11 cellular contexts compared by ENCODE assay signal in genomic region chr17:58530655-58531054, GRCh38. TPM values are rescaled to one million over a fixed set of nuclear protein-coding genes. Genes with fewer than 3 reads are reported as not detected.
DNase-seq lines count a peak whose midpoint lies in the region; ATAC-seq and TF ChIP-seq lines count a peak whose summit lies in the region.
"Had no signal": no experiment of that assay in that cellular context is flagged by ENCODE, and none has a peak within 500 bp of the region (broad histone marks: within the 10 kb centered on the region; RNA-seq: fewer than 3 reads in every experiment).

No MANE protein-coding gene starts in this region.

- no peaks in the 10 kb centered on the region for H3K9me3 Mint-ChIP-seq in CD4-positive, alpha-beta T cell
- H3K9me3 Mint-ChIP-seq in GM23338, result no peaks in the 10 kb centered on the region; the same call in 2 of the 3 replicates
- H3K9me3 Mint-ChIP-seq in nephron progenitor cell, result no peaks in the 10 kb centered on the region

- intact Hi-C loops in CD4-positive, alpha-beta T cell (cut with DNase I, micrococcal nuclease), result loop anchor here in 1 of 2 experiments (5.0 kb wide), 1 partner anchor 162 kb away; the partner anchor contains the start of genes RAD51C and TEX14

- peak overlapping the region; percentile 94 for H3K4me3 ChIP-seq in GM23338

- no peak overlapping the region for H3K27ac ChIP-seq in CD4-positive, alpha-beta T cell (ENCODE audit: low read depth, low read length)
- H3K27ac ChIP-seq in GM23338 (ENCODE audit: low read depth), result no peak overlapping the region

- POLR2A ChIA-PET in CD4-positive, alpha-beta T cell (lab: Charles Lee), result no interaction called here

- H4K20me1 ChIP-seq in GM23338 (replicated peaks; ENCODE audit: insufficient read depth), result no peaks in the 10 kb centered on the region

- no peaks in the 10 kb centered on the region for H3K79me2 ChIP-seq in GM23338 (replicated peaks; ENCODE audit: insufficient read depth)

- peaks cover 12% of the 10 kb centered on the region for H3K4me1 ChIP-seq in GM23338 (ENCODE audit: insufficient read depth)

- H3K27me3 ChIP-seq in CD4-positive, alpha-beta T cell (ENCODE audit: control insufficient read depth, insufficient read depth, low read length), result peaks cover 6% of the 10 kb centered on the region
- H3K27me3 ChIP-seq in GM23338 (ENCODE audit: insufficient read depth), result 0 out of 2 replicates have a peak, but pooled peaks cover 9% of the 10 kb centered on the region

- H3K4me2 ChIP-seq in GM23338, result peak overlapping the region; percentile 90

- no peaks in the 10 kb centered on the region for H3K9me3 ChIP-seq in CD4-positive, alpha-beta T cell (ENCODE audit: control insufficient read depth, low read length)

- no peaks in the 10 kb centered on the region for H3K9me2 ChIP-seq in GM23338 (ENCODE audit: insufficient read depth)

- no peaks in the 10 kb centered on the region for H3K36me3 Mint-ChIP-seq in CD4-positive, alpha-beta T cell (ENCODE audit: low read depth)
- H3K36me3 Mint-ChIP-seq in GM23338 (ENCODE audit: low read depth) (no peaks in the 10 kb centered on the region; the same call in 2 of the 3 replicates), nephron progenitor cell (ENCODE audit: low read depth) (no peaks in the 10 kb centered on the region)

- no peaks in the 10 kb centered on the region for H3F3A ChIP-seq in GM23338 (replicated peaks; ENCODE audit: low read depth)

- H3K4me1 Mint-ChIP-seq in CD4-positive, alpha-beta T cell (ENCODE audit: low read depth), result no peaks in the 10 kb centered on the region
- H3K4me1 Mint-ChIP-seq in GM23338, result peaks cover 62% of the 10 kb centered on the region
- peaks cover 45% of the 10 kb centered on the region for H3K4me1 Mint-ChIP-seq in nephron progenitor cell

- no peak for TF ChIP-seq CTCF in CD4-positive, alpha-beta T cell (IDR thresholded peaks at IDR 0.05)
- no peak for TF ChIP-seq CTCF in GM23338 (conservative IDR thresholded peaks at IDR 0.05; ENCODE audit: low read depth in 2 of 2)
- TF ChIP-seq CTCF in nephron progenitor cell (IDR thresholded peaks at IDR 0.05), result no peak

- no peak overlapping the region for H3K27ac Mint-ChIP-seq in CD4-positive, alpha-beta T cell
- H3K27ac Mint-ChIP-seq in GM23338, result no peak overlapping the region
- H3K27ac Mint-ChIP-seq in nephron progenitor cell, result no peak overlapping the region

- H2AFZ ChIP-seq in GM23338, result peak overlapping the region; percentile 98; the same call in 1 of the 2 replicates

- peak overlapping the region; percentile 66 for H3K4me3 Mint-ChIP-seq in CD4-positive, alpha-beta T cell
- H3K4me3 Mint-ChIP-seq in GM23338, result peak overlapping the region; percentile 72
- H3K4me3 Mint-ChIP-seq in nephron progenitor cell, result peak overlapping the region; percentile 63

- no peak for ATAC-seq in CD4-positive, alpha-beta T cell (ENCODE audit: poor library complexity)
- ATAC-seq in GM23338 (no peak), HG02970 (IDR thresholded peaks at IDR 0.05; ENCODE audit: low FRiP score, unreplicated experiment) (no peak)
- ATAC-seq in activated CD4-positive, CD25-positive, alpha-beta regulatory T cell treated with anti-CD3 and anti-CD28 coated beads, Interleukin-2, amount 50 U/mL, for 24 hours, result no peak

- H3K36me3 ChIP-seq in GM23338 (ENCODE audit: insufficient read depth), result no peaks in the 10 kb centered on the region

- no peak for DNase-seq in CD4-positive, alpha-beta T cell
- DNase-seq in GM23338 (ENCODE audit: low spot score) (no peak), cerebellum (ENCODE audit: low spot score) (peak; percentile 51), nephron progenitor cell (no peak), NCI-H2196 treated with DMSO at 0.1 percent for 48 hours (lab: John Stamatoyannopoulos, UW; ENCODE audit: unreplicated experiment) (no peak), NOMO-1 treated with dmso at 0.1 percent for 144 hours (lab: John Stamatoyannopoulos, UW; ENCODE audit: unreplicated experiment) (no peak)
- DNase-seq: NCI-H1092, NCI-H226, PC-3 had no signal

- peaks cover 38% of the 10 kb centered on the region for H3K27me3 Mint-ChIP-seq in CD4-positive, alpha-beta T cell
- H3K27me3 Mint-ChIP-seq in GM23338 (ENCODE audit: insufficient read depth, low read depth, poor library complexity) (peaks cover 24% of the 10 kb centered on the region), nephron progenitor cell (ENCODE audit: low read depth, poor library complexity) (peaks cover 32% of the 10 kb centered on the region)

- CTCF ChIA-PET in CD4-positive, alpha-beta T cell (lab: Charles Lee), result no interaction called here

TF ChIP-seq in GM23338, 12 proteins besides CTCF, POLR2A, EP300 and RAD21 (continues in another document):
- TF ChIP-seq EZH2phosphoT487 (IDR thresholded peaks at IDR 0.05; ENCODE audit: unreplicated experiment) (no peak), ZNF114 (CRISPR knock-in tag; IDR thresholded peaks at IDR 0.05) (no peak), STAT1 (IDR thresholded peaks at IDR 0.05; ENCODE audit: unreplicated experiment) (no peak), CREB1 (CRISPR knock-in tag; IDR thresholded peaks at IDR 0.05; ENCODE audit: low read depth) (no peak), EZH2 (IDR thresholded peaks at IDR 0.05; ENCODE audit: low read depth, unreplicated experiment) (no peak), JUNB (IDR thresholded peaks at IDR 0.05; ENCODE audit: unreplicated experiment) (no peak), ZNF331 (CRISPR knock-in tag; IDR thresholded peaks at IDR 0.05; ENCODE audit: low read depth) (no peak), POLR2AphosphoS5 (IDR thresholded peaks at IDR 0.05; ENCODE audit: low read depth) (no peak), NANOG (IDR thresholded peaks at IDR 0.05; ENCODE audit: borderline replicate concordance) (no peak), ZNF462 (CRISPR knock-in tag; IDR thresholded peaks at IDR 0.05) (no peak)

RNA-seq across cellular contexts. Expression of gene MTMR4, which starts 16.2 kb away (rescaled TPM):
- total RNA-seq in CD4-positive, alpha-beta T cell, result 10 to 100 TPM; 28.8 to 30.0 TPM
- 40.2 and 42.2 TPM in 2 replicates for total RNA-seq in GM23338 (2014; rRNA removed; shearing (Covaris generic))
- polyA plus RNA-seq in GM23338 (2016; fragmentation: Nextera tagmentation; extraction: Ambion mirVana), result 8.8 and 11.1 TPM in 2 replicates
- 119 TPM for total RNA-seq in cerebellum

RNA-seq across cellular contexts. Expression of gene HSF5, which starts 42.4 kb away (rescaled TPM):
- total RNA-seq in CD4-positive, alpha-beta T cell, result 1 to 10 TPM; 1.6 to 1.7 TPM
- 0.23 and 0.24 TPM in 2 replicates for total RNA-seq in GM23338 (2014; rRNA removed; shearing (Covaris generic))
- not detected in 2 replicates for polyA plus RNA-seq in GM23338 (2016; fragmentation: Nextera tagmentation; extraction: Ambion mirVana)
- total RNA-seq in cerebellum, result 0.54 TPM
- total RNA-seq: PC-3 had no signal
